In the genomic region with DNA sequence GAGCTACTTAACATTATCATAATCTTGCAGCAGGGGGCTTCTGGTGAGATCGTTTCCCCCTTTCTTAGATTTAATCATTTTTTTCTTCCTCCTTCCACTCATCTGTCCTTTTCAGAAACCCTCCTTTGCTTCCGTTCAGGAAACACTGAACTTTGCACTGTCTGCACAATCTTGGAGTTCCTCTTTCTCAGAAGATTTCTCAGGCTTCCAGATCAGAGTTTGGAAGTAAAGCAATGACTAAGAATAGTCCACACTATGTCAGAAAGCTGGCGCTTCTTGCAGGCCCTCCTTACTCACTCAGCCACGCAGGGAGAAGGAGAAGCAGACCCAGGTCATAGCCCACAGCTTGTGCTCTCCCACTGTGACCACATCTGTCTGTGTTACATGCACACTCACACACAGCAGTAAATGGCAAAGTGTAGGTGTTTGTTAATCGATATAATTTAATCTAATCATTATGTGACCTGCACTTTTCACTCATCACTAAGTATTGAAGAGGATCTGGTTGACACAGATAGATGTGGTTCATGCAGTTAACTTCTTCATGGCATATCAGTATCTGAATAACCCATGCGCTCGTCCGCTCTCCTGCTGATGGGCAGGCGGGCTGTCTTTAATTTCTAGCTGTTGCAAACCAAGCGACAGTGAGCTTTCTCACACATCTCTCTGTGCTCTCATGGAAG, we compare ENCODE assay signal across 13 cellular contexts. TPM values are rescaled to one million over a fixed set of nuclear protein-coding genes. Genes with fewer than 3 reads are reported as not detected.
DNase-seq lines count a peak whose midpoint lies in the region; ATAC-seq, FAIRE-seq and TF ChIP-seq lines count a peak whose summit lies in the region.
"Had no signal": no experiment of that assay in that cellular context is flagged by ENCODE, and none has a peak within 500 bp of the region (broad histone marks: within the 10 kb centered on the region; RNA-seq: fewer than 3 reads in every experiment).

No MANE protein-coding gene starts in this region.

- peak; percentile 55 for ATAC-seq in GM18907 (IDR thresholded peaks at IDR 0.05; ENCODE audit: unreplicated experiment)
- peak; percentile 61 to 88 (median 79) for ATAC-seq in heart right ventricle
- no peak for ATAC-seq in HG02870 (IDR thresholded peaks at IDR 0.05; ENCODE audit: unreplicated experiment)

- DNase-seq in MV-4-11 (lab: John Stamatoyannopoulos, UW) = peak; percentile 95
- no peak for DNase-seq in heart right ventricle
- peak; percentile 81 for DNase-seq in spleen
- no peak for DNase-seq in NCI-H345 treated with DMSO at 0.1 percent for 48 hours (lab: John Stamatoyannopoulos, UW; ENCODE audit: unreplicated experiment)
- DNase-seq in urothelium cell line (ENCODE audit: low spot score) = no peak
- no peak for DNase-seq in NCI-H2171 treated with DMSO at 0.1 percent for 48 hours (lab: John Stamatoyannopoulos, UW)
- DNase-seq: activated T-cell treated with anti-CD3 and anti-CD28 coated beads, Interleukin-2, amount 50 U/mL, for 24 hours; HCEC 1CT; NCI-H187 had no signal

- H3K4me3 ChIP-seq in heart right ventricle (no peak overlapping the region), spleen (no peak overlapping the region)

- TF ChIP-seq POLR2A in spleen (IDR thresholded peaks at IDR 0.05) = no peak

- no peak for FAIRE-seq in urothelium cell line (lab: Jason Lieb, UNC)
- FAIRE-seq: TTC549 had no signal

- intact Hi-C loops in heart right ventricle (cut with DNase I) = no loop called here
- intact Hi-C loops in spleen (cut with DNase I; ENCODE audit: low total_unique reads) = no loop called here

- peak overlapping the region in 3 of 10 donors; percentile 6 to 68 (median 35) for H3K27ac ChIP-seq in heart right ventricle
- peak overlapping the region in 7 of 8 donors; percentile 0 to 76 (median 44) for H3K27ac ChIP-seq in spleen
- H3K27ac ChIP-seq: epithelial cell of prostate had no signal

- H3K27me3 ChIP-seq in heart right ventricle (peaks cover 0 to 22% (median 7%) of the 10 kb centered on the region in 7 donors), spleen (replicated peaks in 1 of 7) (no peaks in the 10 kb centered on the region)

- TF ChIP-seq CTCF in heart right ventricle (IDR thresholded peaks at IDR 0.05) (no peak), spleen (IDR thresholded peaks at IDR 0.05 in 8 of 11, conservative IDR thresholded peaks at IDR 0.05 in 3 of 11) (no peak)

- H3K36me3 ChIP-seq in heart right ventricle (no peaks in the 10 kb centered on the region), spleen (peaks cover 0 to 25% (median 1%) of the 10 kb centered on the region in 6 donors)

- WGBS in heart right ventricle, 2 donors = 59 to 64% methylated on average over 10 of the region's 10 CpGs
- WGBS in spleen, 5 donors = 50 to 60% (median 55%) methylated on average over 10 of the region's 10 CpGs

- H3K9me3 ChIP-seq in heart right ventricle (no peaks in the 10 kb centered on the region), spleen (no peaks in the 10 kb centered on the region)

- H3K4me1 ChIP-seq in heart right ventricle (peaks cover 0 to 54% (median 0%) of the 10 kb centered on the region in 9 donors), spleen (peaks cover 0 to 70% (median 24%) of the 10 kb centered on the region in 6 donors)

RNA-seq across cellular contexts. Expression of gene ALOX5, which starts 30.2 kb away (rescaled TPM):
- total RNA-seq in heart right ventricle (10 to 100 TPM in 1 of 10 donors, 1 to 10 TPM in 9; 1.8 to 21.8 (median 3.4) TPM), spleen (100 to 1,000 TPM in 6 of 7 donors, 10 to 100 TPM in 1; 87.2 to 357 (median 168) TPM)
- polyA plus RNA-seq in heart right ventricle (1 to 10 TPM; 4.8 to 6.0 TPM), spleen (100 to 1,000 TPM in 2 of 3 donors, 10 to 100 TPM in 1; 69.3 to 184 (median 119) TPM)

Comparison
In these comparisons a context has a peak if more than half of its experiments do, and no peak if none do; other contexts are left out.
1. DNase-seq: peak in MV-4-11 (single experiment) and spleen (single experiment); none in heart right ventricle (0 of 2), NCI-H345 treated with DMSO at 0.1 percent for 48 hours (single experiment), urothelium cell line (single experiment) and NCI-H2171 treated with DMSO at 0.1 percent for 48 hours (single experiment).